15 cellular contexts compared by ENCODE assay signal in genomic region chr2:46878886-46879285, GRCh38. TPM values are rescaled to one million over a fixed set of nuclear protein-coding genes. Genes with fewer than 3 reads are reported as not detected.
DNase-seq lines count a peak whose midpoint lies in the region; ATAC-seq and TF ChIP-seq lines count a peak whose summit lies in the region.
"Had no signal": no experiment of that assay in that cellular context is flagged by ENCODE, and none has a peak within 500 bp of the region (broad histone marks: within the 10 kb centered on the region; RNA-seq: fewer than 3 reads in every experiment).

No MANE protein-coding gene starts in this region.

- CTCF ChIA-PET in activated CD8-positive, alpha-beta memory T cell treated with anti-CD3 and anti-CD28 coated beads, Interleukin-2, amount 10 ng/mL, durations not matched to agents 7 days and 5 days (lab: Charles Lee): no interaction called here

- H3K27me3 ChIP-seq in right atrium auricular region: no peaks in the 10 kb centered on the region

- no peak for TF ChIP-seq CTCF in right atrium auricular region (IDR thresholded peaks at IDR 0.05)
- no peak for TF ChIP-seq CTCF in GM10266 (IDR thresholded peaks at IDR 0.05; ENCODE audit: control insufficient read depth, insufficient read depth, low read depth, missing control alignments)
- no peak for TF ChIP-seq CTCF in natural killer cell (IDR thresholded peaks at IDR 0.05)

- ATAC-seq in Right ventricle myocardium superior (ENCODE audit: poor library complexity) (peak; percentile 57), natural killer cell (no peak)
- ATAC-seq in activated CD8-positive, alpha-beta memory T cell treated with anti-CD3 and anti-CD28 coated beads, Interleukin-2, amount 10 ng/mL, durations not matched to agents 7 days and 5 days: no peak

- no peak overlapping the region for H3K4me3 ChIP-seq in right atrium auricular region

- H3K27me3 Mint-ChIP-seq in natural killer cell (ENCODE audit: low read depth in 2 of 2): no peaks in the 10 kb centered on the region
- H3K27me3 Mint-ChIP-seq in activated CD8-positive, alpha-beta memory T cell treated with anti-CD3 and anti-CD28 coated beads, Interleukin-2, amount 10 ng/mL, durations not matched to agents 7 days and 5 days: peaks cover 13% of the 10 kb centered on the region

- H3K27ac ChIP-seq in right atrium auricular region: peak overlapping the region in 1 of 2 donors; percentile 21
- H3K27ac ChIP-seq: KMS-11 had no signal

- no peak overlapping the region for H3K27ac Mint-ChIP-seq in natural killer cell
- H3K27ac Mint-ChIP-seq in activated CD8-positive, alpha-beta memory T cell treated with anti-CD3 and anti-CD28 coated beads, Interleukin-2, amount 10 ng/mL, durations not matched to agents 7 days and 5 days: no peak overlapping the region
- H3K27ac Mint-ChIP-seq: activated T-cell treated with anti-CD3 and anti-CD28 coated beads, Interleukin-2, amount 50 U/mL, for 24 hours; T-helper 1 cell treated with Interleukin-12 subunit alpha and Interleukin-12 subunit beta and Interleukin-4 antibody, amounts not matched to agents 30 μg/mL and 1 μg/mL, for 36 hours had no signal

- no peaks in the 10 kb centered on the region for H3K36me3 Mint-ChIP-seq in natural killer cell
- no peaks in the 10 kb centered on the region for H3K36me3 Mint-ChIP-seq in activated CD8-positive, alpha-beta memory T cell treated with anti-CD3 and anti-CD28 coated beads, Interleukin-2, amount 10 ng/mL, durations not matched to agents 7 days and 5 days

- H3K9me3 ChIP-seq in right atrium auricular region: no peaks in the 10 kb centered on the region

- H3K4me1 ChIP-seq in right atrium auricular region: peaks cover 0 to 52% of the 10 kb centered on the region in 2 donors

- DNase-seq in Right ventricle myocardium superior (peak; percentile 82), right atrium auricular region (ENCODE audit: low spot score) (no peak), fibroblast of peridontal ligament (ENCODE audit: extremely low read depth) (peak; percentile 47), midbrain (lab: John Stamatoyannopoulos, UW) (peak; percentile 25), GM10266 (ENCODE audit: extremely low spot score) (no peak), NCI-H2196 (lab: John Stamatoyannopoulos, UW; ENCODE audit: unreplicated experiment) (no peak), natural killer cell (no peak)
- DNase-seq in activated CD8-positive, alpha-beta memory T cell treated with anti-CD3 and anti-CD28 coated beads, Interleukin-2, amount 10 ng/mL, durations not matched to agents 7 days and 5 days: no peak
- DNase-seq: ACHN; activated T-cell treated with anti-CD3 and anti-CD28 coated beads, Interleukin-2, amount 50 U/mL, for 24 hours; effector CD8-positive, alpha-beta T cell; NCI-H526; stimulated activated CD4-positive, alpha-beta T cell treated with anti-CD3 and anti-CD28 coated beads, Interleukin-2, amount 100 ng/mL, for 48 hours had no signal

- H3K4me3 Mint-ChIP-seq in natural killer cell: no peak overlapping the region
- H3K4me3 Mint-ChIP-seq in activated CD8-positive, alpha-beta memory T cell treated with anti-CD3 and anti-CD28 coated beads, Interleukin-2, amount 10 ng/mL, durations not matched to agents 7 days and 5 days: no peak overlapping the region
- H3K4me3 Mint-ChIP-seq: activated T-cell treated with anti-CD3 and anti-CD28 coated beads, Interleukin-2, amount 50 U/mL, for 24 hours; T-helper 1 cell treated with Interleukin-12 subunit alpha and Interleukin-12 subunit beta and Interleukin-4 antibody, amounts not matched to agents 30 μg/mL and 1 μg/mL, for 36 hours had no signal

- H3K9me3 Mint-ChIP-seq in natural killer cell: no peaks in the 10 kb centered on the region
- H3K9me3 Mint-ChIP-seq in activated CD8-positive, alpha-beta memory T cell treated with anti-CD3 and anti-CD28 coated beads, Interleukin-2, amount 10 ng/mL, durations not matched to agents 7 days and 5 days (ENCODE audit: low read depth): no peaks in the 10 kb centered on the region
- H3K9me3 Mint-ChIP-seq: activated T-cell treated with anti-CD3 and anti-CD28 coated beads, Interleukin-2, amount 50 U/mL, for 24 hours; T-helper 1 cell treated with Interleukin-12 subunit alpha and Interleukin-12 subunit beta and Interleukin-4 antibody, amounts not matched to agents 30 μg/mL and 1 μg/mL, for 36 hours had no signal

- intact Hi-C loops in Right ventricle myocardium superior (cut with DNase I) (loop anchor here (5.0 kb wide), 1 partner anchor 77 kb away; no protein-coding TSS in a partner anchor), natural killer cell (cut with micrococcal nuclease) (no loop called here)

- no peaks in the 10 kb centered on the region for H3K4me1 Mint-ChIP-seq in natural killer cell
- H3K4me1 Mint-ChIP-seq in activated CD8-positive, alpha-beta memory T cell treated with anti-CD3 and anti-CD28 coated beads, Interleukin-2, amount 10 ng/mL, durations not matched to agents 7 days and 5 days: peaks cover 3% of the 10 kb centered on the region

- H3K36me3 ChIP-seq in right atrium auricular region: no peaks in the 10 kb centered on the region

RNA-seq across cellular contexts. Expression of gene MCFD2, which starts 36.7 kb away (rescaled TPM):
- total RNA-seq in Right ventricle myocardium superior (57.1 TPM), right atrium auricular region (10 to 100 TPM; 48.7 to 77.5 TPM), natural killer cell (10 to 100 TPM; 24.5 to 38.4 (median 34.8) TPM)
- total RNA-seq in activated CD8-positive, alpha-beta memory T cell treated with anti-CD3 and anti-CD28 coated beads, Interleukin-2, amount 10 ng/mL, durations not matched to agents 7 days and 5 days: 10 to 100 TPM; 30.5 to 35.8 TPM

Comparison
In these comparisons a context has a peak if more than half of its experiments do, and no peak if none do; other contexts are left out.
1. DNase-seq: peak in Right ventricle myocardium superior (single experiment), fibroblast of peridontal ligament (single experiment) and midbrain (single experiment); none in right atrium auricular region (single experiment), GM10266 (single experiment), NCI-H2196 (single experiment), natural killer cell (single experiment) and activated CD8-positive, alpha-beta memory T cell treated with anti-CD3 and anti-CD28 coated beads, Interleukin-2, amount 10 ng/mL, durations not matched to agents 7 days and 5 days (single experiment).